Comparison of ENCODE assay signal across 8 cellular contexts in the genomic region with DNA sequence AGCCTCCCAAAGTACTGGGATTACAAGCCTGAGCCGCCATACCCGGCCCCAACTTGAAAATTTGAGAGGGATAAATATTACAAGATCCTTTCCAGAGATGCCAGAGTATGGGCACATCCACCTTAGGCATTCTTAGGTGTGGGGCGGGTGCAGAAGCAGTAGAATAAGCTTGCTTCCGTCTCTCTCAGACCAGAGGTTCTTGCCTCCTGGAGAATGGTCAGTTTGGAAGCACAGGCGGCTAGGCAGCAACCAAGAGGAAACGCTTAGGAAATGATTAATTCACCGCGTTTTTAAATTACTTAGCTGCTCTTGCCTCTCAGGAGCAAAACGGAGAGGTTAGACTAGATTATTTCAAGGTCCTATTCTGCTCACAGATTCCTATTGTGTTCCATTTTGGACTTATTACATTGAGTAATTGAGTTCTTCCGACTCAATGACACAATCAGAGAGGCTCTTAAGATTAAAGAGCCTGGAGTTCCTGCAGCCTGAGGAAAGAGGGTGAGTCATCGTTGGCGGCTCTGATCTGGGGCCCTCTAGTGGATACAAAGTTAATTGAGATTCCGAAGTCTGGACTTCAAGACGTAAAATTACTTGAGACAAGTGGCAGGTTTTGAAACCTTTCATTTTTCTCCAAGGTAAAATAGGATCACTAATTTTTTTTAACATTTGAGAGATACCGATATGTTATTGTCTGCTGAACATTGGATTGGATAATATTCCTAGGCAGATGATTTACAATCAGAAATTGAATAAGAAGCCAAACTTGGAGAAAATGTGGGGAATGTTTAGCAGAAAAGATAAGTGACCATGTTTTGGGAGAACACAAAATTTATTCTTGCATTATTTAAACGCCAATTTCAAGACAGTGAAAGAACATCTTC. TPM values are rescaled to one million over a fixed set of nuclear protein-coding genes. Genes with fewer than 3 reads are reported as not detected.
DNase-seq lines count a peak whose midpoint lies in the region; ATAC-seq and TF ChIP-seq lines count a peak whose summit lies in the region.

No MANE protein-coding gene starts in this region.

- no peak overlapping the region for H3K4me3 ChIP-seq in DND-41 (ENCODE audit: low read depth in 1 of 2, low read length in 2 of 2)
- H3K4me3 ChIP-seq in effector memory CD4-positive, alpha-beta T cell (ENCODE audit: insufficient read depth, low read depth, low read length, poor library complexity, severe bottlenecking), result no peak overlapping the region

- no peaks in the 10 kb centered on the region for H3K9me3 ChIP-seq in DND-41 (ENCODE audit: insufficient read depth, low read length, severe bottlenecking)
- H3K9me3 ChIP-seq in effector memory CD4-positive, alpha-beta T cell (ENCODE audit: control insufficient read depth, low read length), result no peaks in the 10 kb centered on the region

- no peak overlapping the region for H3K27ac ChIP-seq in DND-41 (ENCODE audit: low read length)
- no peak overlapping the region for H3K27ac ChIP-seq in effector memory CD4-positive, alpha-beta T cell (ENCODE audit: insufficient read depth, low read length, poor library complexity, severe bottlenecking)

- no peaks in the 10 kb centered on the region for H3K36me3 ChIP-seq in DND-41 (ENCODE audit: insufficient read depth, low read length)
- no peaks in the 10 kb centered on the region for H3K36me3 ChIP-seq in effector memory CD4-positive, alpha-beta T cell (ENCODE audit: control insufficient read depth, insufficient read depth, low read length)

- H3K79me2 ChIP-seq in DND-41 (ENCODE audit: insufficient read depth, low read length), result no peaks in the 10 kb centered on the region

- H3K4me1 ChIP-seq in DND-41 (ENCODE audit: insufficient read depth, low read length), result no peaks in the 10 kb centered on the region
- no peaks in the 10 kb centered on the region for H3K4me1 ChIP-seq in effector memory CD4-positive, alpha-beta T cell (ENCODE audit: control insufficient read depth, insufficient read depth, low read length, poor library complexity, severe bottlenecking)

- DNase-seq in DND-41, result peak; percentile 63
- DNase-seq in NCI-H526 treated with DMSO at 0.1 percent for 48 hours (lab: John Stamatoyannopoulos, UW), result peak; percentile 11
- DNase-seq in activated CD4-positive, alpha-beta T cell treated with anti-CD3 and anti-CD28 coated beads, Interleukin-2, amount 50 U/mL, for 4 hours, result peak; percentile 50
- DNase-seq in effector memory CD4-positive, alpha-beta T cell, result peak; percentile 16 to 19 (median 16)
- peak; percentile 53 to 97 for DNase-seq in lung microvascular endothelial cell (ENCODE audit: low read depth in 2 of 2)
- DNase-seq in stimulated activated CD4-positive, alpha-beta T cell treated with anti-CD3 and anti-CD28 coated beads, TNF-alpha, amount 100 ng/mL, for 4 hours (ENCODE audit: low read depth in 3 of 3), result peak in 2 of 3 experiments; percentile 34 to 45

- no peak overlapping the region for H3K4me2 ChIP-seq in DND-41 (ENCODE audit: insufficient read depth, low read length)

- H2AFZ ChIP-seq in DND-41 (ENCODE audit: low read depth, low read length), result no peak overlapping the region

- H4K20me1 ChIP-seq in DND-41 (ENCODE audit: insufficient read depth, low read length), result no peaks in the 10 kb centered on the region

- no peak overlapping the region for H3K9ac ChIP-seq in DND-41 (ENCODE audit: low read depth, low read length)

- peak; percentile 80 for TF ChIP-seq CTCF in DND-41 (IDR thresholded peaks at IDR 0.05; ENCODE audit: borderline replicate concordance, extremely low read depth, low read length, poor library complexity, severe bottlenecking)

- ATAC-seq in DND-41 (ENCODE audit: insufficient read depth, low read depth) (peak; percentile 92), HG02884 (IDR thresholded peaks at IDR 0.05; ENCODE audit: unreplicated experiment) (peak; percentile 59), HG02852 (IDR thresholded peaks at IDR 0.05; ENCODE audit: unreplicated experiment) (no peak)

- H3K27me3 ChIP-seq in DND-41 (ENCODE audit: insufficient read depth, low read length, poor library complexity), result peaks cover 25% of the 10 kb centered on the region
- H3K27me3 ChIP-seq in effector memory CD4-positive, alpha-beta T cell (replicated peaks; ENCODE audit: control insufficient read depth, insufficient read depth, low read length, poor library complexity, severe bottlenecking), result no peaks in the 10 kb centered on the region

RNA-seq across cellular contexts. Expression of a gene that starts 5.8 kb away (rescaled TPM):
- total RNA-seq in lung microvascular endothelial cell, result not detected in 2 replicates

Comparison
In these comparisons a context has a peak if more than half of its experiments do, and no peak if none do; other contexts are left out.
1. DNase-seq: peak in every context shown above with its lines; median percentile 75 in lung microvascular endothelial cell; 63 in DND-41; 50 in activated CD4-positive, alpha-beta T cell treated with anti-CD3 and anti-CD28 coated beads, Interleukin-2, amount 50 U/mL, for 4 hours; 40 in stimulated activated CD4-positive, alpha-beta T cell treated with anti-CD3 and anti-CD28 coated beads, TNF-alpha, amount 100 ng/mL, for 4 hours; 16 in effector memory CD4-positive, alpha-beta T cell; 11 in NCI-H526 treated with DMSO at 0.1 percent for 48 hours.